ENCODE assay signal across 8 cellular contexts in genomic region chr14:61438497-61438859, GRCh38.
A peak's percentile ranks its signal among the peaks of the same experiment; 100 is the strongest.
DNase-seq lines count a peak whose midpoint lies in the region; ATAC-seq and TF ChIP-seq lines count a peak whose summit lies in the region.

No MANE protein-coding gene starts in this region.

- intact Hi-C loops in prostate gland (cut with DNase I) = no loop called here

- TF ChIP-seq POLR2A in prostate gland (IDR thresholded peaks at IDR 0.05) = no peak

- H3K27ac Mint-ChIP-seq in central memory CD8-positive, alpha-beta T cell (ENCODE audit: low read depth) = peak overlapping the region; percentile 95

- peak overlapping the region; percentile 78 for H3K4me3 Mint-ChIP-seq in central memory CD8-positive, alpha-beta T cell

- no peak for TF ChIP-seq CTCF in prostate gland (IDR thresholded peaks at IDR 0.05)

- peaks cover 7% of the 10 kb centered on the region for H3K4me1 ChIP-seq in prostate gland (replicated peaks)

- no peak for DNase-seq in central memory CD8-positive, alpha-beta T cell (ENCODE audit: low spot score in 2 of 2)
- DNase-seq in prostate gland (ENCODE audit: low spot score) = peak; percentile 51
- DNase-seq in stimulated activated CD4-positive, alpha-beta T cell treated with anti-CD3 and anti-CD28 coated beads, Interleukin-4, amount 100 ng/mL, for 24 hours = no peak
- no peak for DNase-seq in NCI-H510A (lab: John Stamatoyannopoulos, UW)
- no peak for DNase-seq in GDM1 (lab: John Stamatoyannopoulos, UW)

- no peaks in the 10 kb centered on the region for H3K36me3 ChIP-seq in prostate gland

- H3K27ac ChIP-seq in prostate gland = peak overlapping the region; percentile 16 to 65

- H3K9me3 ChIP-seq in prostate gland = no peaks in the 10 kb centered on the region

- ATAC-seq in GM18519 (IDR thresholded peaks at IDR 0.05; ENCODE audit: low FRiP score, unreplicated experiment) (peak; percentile 62), HG03064 (IDR thresholded peaks at IDR 0.05; ENCODE audit: low read depth, unreplicated experiment) (peak; percentile 48), HG02763 (IDR thresholded peaks at IDR 0.05; ENCODE audit: unreplicated experiment) (no peak)
- ATAC-seq in central memory CD8-positive, alpha-beta T cell (replicated peaks; ENCODE audit: extremely low read depth, poor library complexity, severe bottlenecking) = no peak

- H3K4me3 ChIP-seq in prostate gland = peak overlapping the region in 1 of 2 donors; percentile 15

- H3K4me1 Mint-ChIP-seq in central memory CD8-positive, alpha-beta T cell = peaks cover 92% of the 10 kb centered on the region

- H3K36me3 Mint-ChIP-seq in central memory CD8-positive, alpha-beta T cell (ENCODE audit: insufficient read depth) = peaks cover 46% of the 10 kb centered on the region

- no peaks in the 10 kb centered on the region for H3K27me3 Mint-ChIP-seq in central memory CD8-positive, alpha-beta T cell

- H3K27me3 ChIP-seq in prostate gland (replicated peaks; ENCODE audit: insufficient read depth) = no peaks in the 10 kb centered on the region

- H3K9me3 Mint-ChIP-seq in central memory CD8-positive, alpha-beta T cell = no peaks in the 10 kb centered on the region

- WGBS in prostate gland = 19% methylated on average over 2 of the region's 2 CpGs

Comparison
In these comparisons a context has a peak if more than half of its experiments do, and no peak if none do; other contexts are left out.
1. ATAC-seq: peak in GM18519 (single experiment) and HG03064 (single experiment); none in central memory CD8-positive, alpha-beta T cell (single experiment) and HG02763 (single experiment).